3 cellular contexts compared by ENCODE assay signal in the genomic region with DNA sequence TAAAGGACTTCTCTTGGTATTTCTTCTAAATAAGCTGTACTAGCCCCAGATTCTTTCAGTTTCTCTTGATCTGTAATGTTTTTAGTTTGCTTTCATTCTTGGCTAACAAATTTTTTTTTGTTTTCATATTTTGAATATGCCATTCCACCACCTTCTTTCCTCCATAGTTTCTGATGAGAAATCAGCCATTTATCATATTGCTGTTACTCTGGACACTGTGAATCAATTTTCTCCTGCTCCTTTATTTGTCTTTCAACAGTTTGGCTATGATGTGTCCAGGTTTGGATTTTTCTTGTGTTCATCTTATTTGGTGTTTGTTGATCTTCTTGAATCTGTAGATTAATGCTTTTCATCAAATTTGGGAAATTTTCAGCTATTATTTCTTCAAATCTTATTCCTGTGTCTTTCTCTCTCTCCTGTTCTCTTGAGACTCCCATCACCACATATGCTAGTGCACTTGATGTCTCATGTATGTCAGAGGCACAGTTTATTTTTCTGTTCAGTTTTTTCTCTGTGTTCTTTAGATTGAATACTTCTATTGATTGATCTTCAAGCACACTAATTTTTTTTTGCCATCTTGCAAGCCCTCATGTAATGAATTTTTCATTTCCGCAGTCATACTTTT.
A peak's percentile ranks its signal among the peaks of the same experiment; 100 is the strongest.
TF ChIP-seq lines count a peak whose summit lies in the region.

No MANE protein-coding gene starts in this region.

TF ChIP-seq in HCT116, 20 proteins besides CTCF, POLR2A, EP300 and RAD21:
- TF ChIP-seq CBX3 (IDR thresholded peaks at IDR 0.05; ENCODE audit: low read depth): peak; percentile 57; the same call in 1 of the 2 replicates
- no peak for TF ChIP-seq TCF7L2 (IDR thresholded peaks at IDR 0.05; ENCODE audit: borderline replicate concordance, extremely low read depth, insufficient read depth, insufficient read length)

TF ChIP-seq in HEK293, 187 proteins besides CTCF, POLR2A, EP300 and RAD21:
- TF ChIP-seq MZF1 (tag by site-specific recombination; IDR thresholded peaks at IDR 0.05; ENCODE audit: borderline replicate concordance) (no peak), ZNF558 (tag by site-specific recombination; IDR thresholded peaks at IDR 0.05) (peak; percentile 70), TRIM28 (IDR thresholded peaks at IDR 0.05; ENCODE audit: borderline replicate concordance, low read length) (peak; percentile 93), ZNF529 (tag by site-specific recombination; IDR thresholded peaks at IDR 0.05; ENCODE audit: insufficient replicate concordance) (no peak), SETDB1 (IDR thresholded peaks at IDR 0.05; ENCODE audit: insufficient read length, low read length) (peak; percentile 69)
- TF ChIP-seq, protein P1, sequence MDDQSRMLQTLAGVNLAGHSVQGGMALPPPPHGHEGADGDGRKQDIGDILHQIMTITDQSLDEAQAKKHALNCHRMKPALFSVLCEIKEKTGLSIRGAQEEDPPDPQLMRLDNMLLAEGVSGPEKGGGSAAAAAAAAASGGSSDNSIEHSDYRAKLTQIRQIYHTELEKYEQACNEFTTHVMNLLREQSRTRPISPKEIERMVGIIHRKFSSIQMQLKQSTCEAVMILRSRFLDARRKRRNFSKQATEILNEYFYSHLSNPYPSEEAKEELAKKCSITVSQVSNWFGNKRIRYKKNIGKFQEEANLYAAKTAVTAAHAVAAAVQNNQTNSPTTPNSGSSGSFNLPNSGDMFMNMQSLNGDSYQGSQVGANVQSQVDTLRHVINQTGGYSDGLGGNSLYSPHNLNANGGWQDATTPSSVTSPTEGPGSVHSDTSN (CRISPR knock-in tag; IDR thresholded peaks at IDR 0.05): no peak
- TF ChIP-seq, protein P2, sequence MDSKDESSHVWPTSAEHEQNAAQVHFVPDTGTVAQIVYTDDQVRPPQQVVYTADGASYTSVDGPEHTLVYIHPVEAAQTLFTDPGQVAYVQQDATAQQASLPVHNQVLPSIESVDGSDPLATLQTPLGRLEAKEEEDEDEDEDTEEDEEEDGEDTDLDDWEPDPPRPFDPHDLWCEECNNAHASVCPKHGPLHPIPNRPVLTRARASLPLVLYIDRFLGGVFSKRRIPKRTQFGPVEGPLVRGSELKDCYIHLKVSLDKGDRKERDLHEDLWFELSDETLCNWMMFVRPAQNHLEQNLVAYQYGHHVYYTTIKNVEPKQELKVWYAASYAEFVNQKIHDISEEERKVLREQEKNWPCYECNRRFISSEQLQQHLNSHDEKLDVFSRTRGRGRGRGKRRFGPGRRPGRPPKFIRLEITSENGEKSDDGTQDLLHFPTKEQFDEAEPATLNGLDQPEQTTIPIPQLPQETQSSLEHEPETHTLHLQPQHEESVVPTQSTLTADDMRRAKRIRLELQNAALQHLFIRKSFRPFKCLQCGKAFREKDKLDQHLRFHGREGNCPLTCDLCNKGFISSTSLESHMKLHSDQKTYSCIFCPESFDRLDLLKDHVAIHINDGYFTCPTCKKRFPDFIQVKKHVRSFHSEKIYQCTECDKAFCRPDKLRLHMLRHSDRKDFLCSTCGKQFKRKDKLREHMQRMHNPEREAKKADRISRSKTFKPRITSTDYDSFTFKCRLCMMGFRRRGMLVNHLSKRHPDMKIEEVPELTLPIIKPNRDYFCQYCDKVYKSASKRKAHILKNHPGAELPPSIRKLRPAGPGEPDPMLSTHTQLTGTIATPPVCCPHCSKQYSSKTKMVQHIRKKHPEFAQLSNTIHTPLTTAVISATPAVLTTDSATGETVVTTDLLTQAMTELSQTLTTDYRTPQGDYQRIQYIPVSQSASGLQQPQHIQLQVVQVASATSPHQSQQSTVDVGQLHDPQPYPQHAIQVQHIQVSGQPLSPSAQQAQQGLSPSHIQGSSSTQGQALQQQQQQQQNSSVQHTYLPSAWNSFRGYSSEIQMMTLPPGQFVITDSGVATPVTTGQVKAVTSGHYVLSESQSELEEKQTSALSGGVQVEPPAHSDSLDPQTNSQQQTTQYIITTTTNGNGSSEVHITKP (tag by site-specific recombination; IDR thresholded peaks at IDR 0.05): no peak
TF ChIP-seq in HEK293: peak in this region for 3.

TF ChIP-seq in K562, 482 proteins besides CTCF, POLR2A, EP300 and RAD21:
- TF ChIP-seq GTF2E2 (tag; IDR thresholded peaks at IDR 0.05): no peak
- TF ChIP-seq EHMT2 (IDR thresholded peaks at IDR 0.05): no peak
- TF ChIP-seq TRIM28 (IDR thresholded peaks at IDR 0.05): peak; percentile 77
- no peak for TF ChIP-seq RBM25 (IDR thresholded peaks at IDR 0.05; ENCODE audit: low read depth, low read length, severe bottlenecking)
- no peak for TF ChIP-seq ZNF3 (CRISPR knock-in tag; IDR thresholded peaks at IDR 0.05)
- peak in 1 of 2 experiments; percentile 87; a peak in 2 of 3 replicates for TF ChIP-seq CBX3 (IDR thresholded peaks at IDR 0.05; ENCODE audit: borderline replicate concordance in 1 of 2, low read length in 2 of 2)
- TF ChIP-seq CBX5 (IDR thresholded peaks at IDR 0.05; ENCODE audit: borderline replicate concordance, low read depth): peak; percentile 84
TF ChIP-seq in K562: peak in this region for 3.
